Comparison of ENCODE assay signal across 1 cellular context in the genomic region with DNA sequence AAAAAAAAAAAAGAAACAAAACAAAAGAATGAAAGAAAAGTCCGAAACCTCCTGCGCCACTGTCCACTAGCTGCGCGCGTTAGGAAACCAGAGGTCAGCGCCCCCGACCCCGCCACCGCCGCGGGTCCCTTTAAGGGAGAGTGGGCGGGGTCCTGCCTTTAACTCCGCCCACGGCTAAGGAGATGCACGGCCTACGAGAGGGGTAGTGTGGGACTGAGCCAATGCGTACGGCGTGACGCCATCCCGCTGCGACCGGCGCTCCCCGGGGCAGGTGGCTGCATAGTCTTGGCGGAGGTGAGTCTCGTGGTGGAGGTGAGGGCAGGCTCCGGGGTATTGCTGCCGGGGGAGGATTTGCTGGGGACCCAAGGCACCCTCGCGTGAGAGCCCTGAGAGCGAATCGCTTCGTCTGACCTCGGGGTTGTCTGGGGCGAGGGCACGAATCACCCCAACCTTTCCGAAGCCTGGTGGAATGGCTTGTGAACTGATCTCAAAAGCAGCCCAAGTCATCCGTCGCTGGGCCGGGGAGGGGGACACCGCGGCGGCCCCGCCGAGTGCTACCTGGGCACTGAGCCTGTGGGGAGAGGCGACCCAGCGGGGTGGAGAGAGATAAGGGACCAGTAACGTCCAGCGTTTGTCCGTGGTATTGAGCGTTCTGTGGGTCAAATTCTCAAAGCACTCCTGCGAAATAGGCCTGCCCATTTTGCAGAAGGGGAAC.
A peak's percentile ranks its signal among the peaks of the same experiment; 100 is the strongest.
TF ChIP-seq lines count a peak whose summit lies in the region.

A gene (plus strand): TSS at position 241 of the 715 bp plus-strand sequence. CDS start 1,319 bp downstream, outside the sequence.

TF ChIP-seq in HepG2, 621 proteins besides CTCF, POLR2A, EP300 and RAD21 (continued from another document and continues in another):
- TF ChIP-seq ZNF160 (CRISPR knock-in tag; IDR thresholded peaks at IDR 0.05) (0 out of 2 replicates have a peak, but pooled peaks have one; percentile 33), ZNF124 (CRISPR knock-in tag; IDR thresholded peaks at IDR 0.05) (0 out of 2 replicates have a peak, but pooled peaks have one; percentile 29), PRMT3 (CRISPR knock-in tag; IDR thresholded peaks at IDR 0.05; ENCODE audit: borderline replicate concordance, low read depth) (0 out of 2 replicates have a peak, but pooled peaks have one; percentile 45), GATAD2A (CRISPR knock-in tag; IDR thresholded peaks at IDR 0.05) (peak; percentile 58; the same call in 1 of the 2 replicates), STAG1 (CRISPR knock-in tag; IDR thresholded peaks at IDR 0.05) (no peak), PHF5A (CRISPR knock-in tag; IDR thresholded peaks at IDR 0.05; ENCODE audit: low read depth, unreplicated experiment) (peak; percentile 81), CEBPB (IDR thresholded peaks at IDR 0.05; ENCODE audit: borderline replicate concordance, low read depth, low read length) (no peak; the same call in 1 of the 2 replicates), NFIC (IDR thresholded peaks at IDR 0.05; ENCODE audit: low read length) (no peak), PCBP2 (optimal IDR thresholded peaks at IDR 0.05; ENCODE audit: low read depth, low read length, poor library complexity, severe bottlenecking) (no peak), ZNF782 (CRISPR knock-in tag; IDR thresholded peaks at IDR 0.05; ENCODE audit: borderline replicate concordance) (peak; percentile 73; the same call in 1 of the 2 replicates), ARNT2 (CRISPR knock-in tag; IDR thresholded peaks at IDR 0.05; ENCODE audit: low read depth) (0 out of 2 replicates have a peak, but pooled peaks have one; percentile 35), RFX5 (IDR thresholded peaks at IDR 0.05; ENCODE audit: low read depth, low read length) (peak; percentile 30; the same call in 1 of the 2 replicates), GLI4 (CRISPR knock-in tag; IDR thresholded peaks at IDR 0.05; ENCODE audit: borderline replicate concordance) (no peak), ZNF773 (CRISPR knock-in tag; IDR thresholded peaks at IDR 0.05; ENCODE audit: borderline replicate concordance) (no peak), ZNF484 (CRISPR knock-in tag; IDR thresholded peaks at IDR 0.05; ENCODE audit: borderline replicate concordance, low read depth) (no peak), AGO2 (optimal IDR thresholded peaks at IDR 0.05; ENCODE audit: low read depth, low read length) (peak; percentile 45), ZFP90 (CRISPR knock-in tag; IDR thresholded peaks at IDR 0.05; ENCODE audit: borderline replicate concordance) (no peak), CHD4 (IDR thresholded peaks at IDR 0.05; ENCODE audit: borderline replicate concordance, low read length) (no peak), ZFY (CRISPR knock-in tag; IDR thresholded peaks at IDR 0.05) (peak; percentile 70), SIN3B (IDR thresholded peaks at IDR 0.05; ENCODE audit: low read length) (peak; percentile 84; the same call in 1 of the 2 replicates), SALL2 (CRISPR knock-in tag; IDR thresholded peaks at IDR 0.05) (peak; percentile 57; the same call in 1 of the 2 replicates), MAF1 (CRISPR knock-in tag; IDR thresholded peaks at IDR 0.05; ENCODE audit: borderline replicate concordance) (0 out of 2 replicates have a peak, but pooled peaks have one; percentile 42), ZNF652 (CRISPR knock-in tag; IDR thresholded peaks at IDR 0.05; ENCODE audit: borderline replicate concordance, low read depth) (no peak), ZBTB3 (CRISPR knock-in tag; IDR thresholded peaks at IDR 0.05; ENCODE audit: borderline replicate concordance, low read depth) (peak; percentile 59; the same call in 1 of the 2 replicates), PAX8 (CRISPR knock-in tag; IDR thresholded peaks at IDR 0.05; ENCODE audit: borderline replicate concordance) (0 out of 2 replicates have a peak, but pooled peaks have one; percentile 62), YEATS2 (CRISPR knock-in tag; IDR thresholded peaks at IDR 0.05; ENCODE audit: borderline replicate concordance) (peak; percentile 93), AKAP8 (CRISPR knock-in tag; IDR thresholded peaks at IDR 0.05) (peak; percentile 40; the same call in 1 of the 2 replicates)
- TF ChIP-seq, protein P1, sequence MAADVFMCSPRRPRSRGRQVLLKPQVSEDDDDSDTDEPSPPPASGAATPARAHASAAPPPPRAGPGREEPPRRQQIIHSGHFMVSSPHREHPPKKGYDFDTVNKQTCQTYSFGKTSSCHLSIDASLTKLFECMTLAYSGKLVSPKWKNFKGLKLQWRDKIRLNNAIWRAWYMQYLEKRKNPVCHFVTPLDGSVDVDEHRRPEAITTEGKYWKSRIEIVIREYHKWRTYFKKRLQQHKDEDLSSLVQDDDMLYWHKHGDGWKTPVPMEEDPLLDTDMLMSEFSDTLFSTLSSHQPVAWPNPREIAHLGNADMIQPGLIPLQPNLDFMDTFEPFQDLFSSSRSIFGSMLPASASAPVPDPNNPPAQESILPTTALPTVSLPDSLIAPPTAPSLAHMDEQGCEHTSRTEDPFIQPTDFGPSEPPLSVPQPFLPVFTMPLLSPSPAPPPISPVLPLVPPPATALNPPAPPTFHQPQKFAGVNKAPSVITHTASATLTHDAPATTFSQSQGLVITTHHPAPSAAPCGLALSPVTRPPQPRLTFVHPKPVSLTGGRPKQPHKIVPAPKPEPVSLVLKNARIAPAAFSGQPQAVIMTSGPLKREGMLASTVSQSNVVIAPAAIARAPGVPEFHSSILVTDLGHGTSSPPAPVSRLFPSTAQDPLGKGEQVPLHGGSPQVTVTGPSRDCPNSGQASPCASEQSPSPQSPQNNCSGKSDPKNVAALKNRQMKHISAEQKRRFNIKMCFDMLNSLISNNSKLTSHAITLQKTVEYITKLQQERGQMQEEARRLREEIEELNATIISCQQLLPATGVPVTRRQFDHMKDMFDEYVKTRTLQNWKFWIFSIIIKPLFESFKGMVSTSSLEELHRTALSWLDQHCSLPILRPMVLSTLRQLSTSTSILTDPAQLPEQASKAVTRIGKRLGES (CRISPR knock-in tag; IDR thresholded peaks at IDR 0.05; ENCODE audit: borderline replicate concordance), result no peak
- TF ChIP-seq, protein P2, sequence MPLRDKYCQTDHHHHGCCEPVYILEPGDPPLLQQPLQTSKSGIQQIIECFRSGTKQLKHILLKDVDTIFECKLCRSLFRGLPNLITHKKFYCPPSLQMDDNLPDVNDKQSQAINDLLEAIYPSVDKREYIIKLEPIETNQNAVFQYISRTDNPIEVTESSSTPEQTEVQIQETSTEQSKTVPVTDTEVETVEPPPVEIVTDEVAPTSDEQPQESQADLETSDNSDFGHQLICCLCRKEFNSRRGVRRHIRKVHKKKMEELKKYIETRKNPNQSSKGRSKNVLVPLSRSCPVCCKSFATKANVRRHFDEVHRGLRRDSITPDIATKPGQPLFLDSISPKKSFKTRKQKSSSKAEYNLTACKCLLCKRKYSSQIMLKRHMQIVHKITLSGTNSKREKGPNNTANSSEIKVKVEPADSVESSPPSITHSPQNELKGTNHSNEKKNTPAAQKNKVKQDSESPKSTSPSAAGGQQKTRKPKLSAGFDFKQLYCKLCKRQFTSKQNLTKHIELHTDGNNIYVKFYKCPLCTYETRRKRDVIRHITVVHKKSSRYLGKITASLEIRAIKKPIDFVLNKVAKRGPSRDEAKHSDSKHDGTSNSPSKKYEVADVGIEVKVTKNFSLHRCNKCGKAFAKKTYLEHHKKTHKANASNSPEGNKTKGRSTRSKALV (CRISPR knock-in tag; IDR thresholded peaks at IDR 0.05), result no peak
- TF ChIP-seq, protein P3, sequence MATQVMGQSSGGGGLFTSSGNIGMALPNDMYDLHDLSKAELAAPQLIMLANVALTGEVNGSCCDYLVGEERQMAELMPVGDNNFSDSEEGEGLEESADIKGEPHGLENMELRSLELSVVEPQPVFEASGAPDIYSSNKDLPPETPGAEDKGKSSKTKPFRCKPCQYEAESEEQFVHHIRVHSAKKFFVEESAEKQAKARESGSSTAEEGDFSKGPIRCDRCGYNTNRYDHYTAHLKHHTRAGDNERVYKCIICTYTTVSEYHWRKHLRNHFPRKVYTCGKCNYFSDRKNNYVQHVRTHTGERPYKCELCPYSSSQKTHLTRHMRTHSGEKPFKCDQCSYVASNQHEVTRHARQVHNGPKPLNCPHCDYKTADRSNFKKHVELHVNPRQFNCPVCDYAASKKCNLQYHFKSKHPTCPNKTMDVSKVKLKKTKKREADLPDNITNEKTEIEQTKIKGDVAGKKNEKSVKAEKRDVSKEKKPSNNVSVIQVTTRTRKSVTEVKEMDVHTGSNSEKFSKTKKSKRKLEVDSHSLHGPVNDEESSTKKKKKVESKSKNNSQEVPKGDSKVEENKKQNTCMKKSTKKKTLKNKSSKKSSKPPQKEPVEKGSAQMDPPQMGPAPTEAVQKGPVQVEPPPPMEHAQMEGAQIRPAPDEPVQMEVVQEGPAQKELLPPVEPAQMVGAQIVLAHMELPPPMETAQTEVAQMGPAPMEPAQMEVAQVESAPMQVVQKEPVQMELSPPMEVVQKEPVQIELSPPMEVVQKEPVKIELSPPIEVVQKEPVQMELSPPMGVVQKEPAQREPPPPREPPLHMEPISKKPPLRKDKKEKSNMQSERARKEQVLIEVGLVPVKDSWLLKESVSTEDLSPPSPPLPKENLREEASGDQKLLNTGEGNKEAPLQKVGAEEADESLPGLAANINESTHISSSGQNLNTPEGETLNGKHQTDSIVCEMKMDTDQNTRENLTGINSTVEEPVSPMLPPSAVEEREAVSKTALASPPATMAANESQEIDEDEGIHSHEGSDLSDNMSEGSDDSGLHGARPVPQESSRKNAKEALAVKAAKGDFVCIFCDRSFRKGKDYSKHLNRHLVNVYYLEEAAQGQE (IDR thresholded peaks at IDR 0.05; ENCODE audit: borderline replicate concordance in 1 of 2, low read depth in 1 of 2, low read length in 2 of 2), result no peak
- TF ChIP-seq, protein P4, sequence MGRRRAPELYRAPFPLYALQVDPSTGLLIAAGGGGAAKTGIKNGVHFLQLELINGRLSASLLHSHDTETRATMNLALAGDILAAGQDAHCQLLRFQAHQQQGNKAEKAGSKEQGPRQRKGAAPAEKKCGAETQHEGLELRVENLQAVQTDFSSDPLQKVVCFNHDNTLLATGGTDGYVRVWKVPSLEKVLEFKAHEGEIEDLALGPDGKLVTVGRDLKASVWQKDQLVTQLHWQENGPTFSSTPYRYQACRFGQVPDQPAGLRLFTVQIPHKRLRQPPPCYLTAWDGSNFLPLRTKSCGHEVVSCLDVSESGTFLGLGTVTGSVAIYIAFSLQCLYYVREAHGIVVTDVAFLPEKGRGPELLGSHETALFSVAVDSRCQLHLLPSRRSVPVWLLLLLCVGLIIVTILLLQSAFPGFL (CRISPR knock-in tag; IDR thresholded peaks at IDR 0.05), result no peak
- TF ChIP-seq, protein P5, sequence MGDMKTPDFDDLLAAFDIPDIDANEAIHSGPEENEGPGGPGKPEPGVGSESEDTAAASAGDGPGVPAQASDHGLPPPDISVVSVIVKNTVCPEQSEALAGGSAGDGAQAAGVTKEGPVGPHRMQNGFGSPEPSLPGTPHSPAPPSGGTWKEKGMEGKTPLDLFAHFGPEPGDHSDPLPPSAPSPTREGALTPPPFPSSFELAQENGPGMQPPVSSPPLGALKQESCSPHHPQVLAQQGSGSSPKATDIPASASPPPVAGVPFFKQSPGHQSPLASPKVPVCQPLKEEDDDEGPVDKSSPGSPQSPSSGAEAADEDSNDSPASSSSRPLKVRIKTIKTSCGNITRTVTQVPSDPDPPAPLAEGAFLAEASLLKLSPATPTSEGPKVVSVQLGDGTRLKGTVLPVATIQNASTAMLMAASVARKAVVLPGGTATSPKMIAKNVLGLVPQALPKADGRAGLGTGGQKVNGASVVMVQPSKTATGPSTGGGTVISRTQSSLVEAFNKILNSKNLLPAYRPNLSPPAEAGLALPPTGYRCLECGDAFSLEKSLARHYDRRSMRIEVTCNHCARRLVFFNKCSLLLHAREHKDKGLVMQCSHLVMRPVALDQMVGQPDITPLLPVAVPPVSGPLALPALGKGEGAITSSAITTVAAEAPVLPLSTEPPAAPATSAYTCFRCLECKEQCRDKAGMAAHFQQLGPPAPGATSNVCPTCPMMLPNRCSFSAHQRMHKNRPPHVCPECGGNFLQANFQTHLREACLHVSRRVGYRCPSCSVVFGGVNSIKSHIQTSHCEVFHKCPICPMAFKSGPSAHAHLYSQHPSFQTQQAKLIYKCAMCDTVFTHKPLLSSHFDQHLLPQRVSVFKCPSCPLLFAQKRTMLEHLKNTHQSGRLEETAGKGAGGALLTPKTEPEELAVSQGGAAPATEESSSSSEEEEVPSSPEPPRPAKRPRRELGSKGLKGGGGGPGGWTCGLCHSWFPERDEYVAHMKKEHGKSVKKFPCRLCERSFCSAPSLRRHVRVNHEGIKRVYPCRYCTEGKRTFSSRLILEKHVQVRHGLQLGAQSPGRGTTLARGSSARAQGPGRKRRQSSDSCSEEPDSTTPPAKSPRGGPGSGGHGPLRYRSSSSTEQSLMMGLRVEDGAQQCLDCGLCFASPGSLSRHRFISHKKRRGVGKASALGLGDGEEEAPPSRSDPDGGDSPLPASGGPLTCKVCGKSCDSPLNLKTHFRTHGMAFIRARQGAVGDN (CRISPR knock-in tag; IDR thresholded peaks at IDR 0.05), result peak; percentile 96
- TF ChIP-seq, protein P6, sequence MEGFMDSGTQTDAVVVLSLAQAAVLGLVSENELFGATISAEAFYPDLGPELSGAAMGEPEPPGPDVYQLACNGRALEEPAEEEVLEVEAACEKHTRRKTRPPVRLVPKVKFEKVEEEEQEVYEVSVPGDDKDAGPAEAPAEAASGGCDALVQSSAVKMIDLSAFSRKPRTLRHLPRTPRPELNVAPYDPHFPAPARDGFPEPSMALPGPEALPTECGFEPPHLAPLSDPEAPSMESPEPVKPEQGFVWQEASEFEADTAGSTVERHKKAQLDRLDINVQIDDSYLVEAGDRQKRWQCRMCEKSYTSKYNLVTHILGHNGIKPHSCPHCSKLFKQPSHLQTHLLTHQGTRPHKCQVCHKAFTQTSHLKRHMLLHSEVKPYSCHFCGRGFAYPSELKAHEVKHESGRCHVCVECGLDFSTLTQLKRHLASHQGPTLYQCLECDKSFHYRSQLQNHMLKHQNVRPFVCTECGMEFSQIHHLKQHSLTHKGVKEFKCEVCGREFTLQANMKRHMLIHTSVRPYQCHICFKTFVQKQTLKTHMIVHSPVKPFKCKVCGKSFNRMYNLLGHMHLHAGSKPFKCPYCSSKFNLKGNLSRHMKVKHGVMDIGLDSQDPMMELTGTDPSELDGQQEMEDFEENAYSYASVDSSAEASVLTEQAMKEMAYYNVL (CRISPR knock-in tag; IDR thresholded peaks at IDR 0.05; ENCODE audit: borderline replicate concordance), result peak; percentile 48; the same call in 1 of the 2 replicates
- TF ChIP-seq, protein P7, sequence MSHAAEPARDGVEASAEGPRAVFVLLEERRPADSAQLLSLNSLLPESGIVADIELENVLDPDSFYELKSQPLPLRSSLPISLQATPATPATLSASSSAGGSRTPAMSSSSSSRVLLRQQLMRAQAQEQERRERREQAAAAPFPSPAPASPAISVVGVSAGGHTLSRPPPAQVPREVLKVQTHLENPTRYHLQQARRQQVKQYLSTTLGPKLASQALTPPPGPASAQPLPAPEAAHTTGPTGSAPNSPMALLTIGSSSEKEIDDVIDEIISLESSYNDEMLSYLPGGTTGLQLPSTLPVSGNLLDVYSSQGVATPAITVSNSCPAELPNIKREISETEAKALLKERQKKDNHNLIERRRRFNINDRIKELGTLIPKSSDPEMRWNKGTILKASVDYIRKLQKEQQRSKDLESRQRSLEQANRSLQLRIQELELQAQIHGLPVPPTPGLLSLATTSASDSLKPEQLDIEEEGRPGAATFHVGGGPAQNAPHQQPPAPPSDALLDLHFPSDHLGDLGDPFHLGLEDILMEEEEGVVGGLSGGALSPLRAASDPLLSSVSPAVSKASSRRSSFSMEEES (CRISPR knock-in tag; IDR thresholded peaks at IDR 0.05), result peak; percentile 61; the same call in 1 of the 2 replicates
